ENCODE assay signal across 23 cellular contexts in the genomic region with DNA sequence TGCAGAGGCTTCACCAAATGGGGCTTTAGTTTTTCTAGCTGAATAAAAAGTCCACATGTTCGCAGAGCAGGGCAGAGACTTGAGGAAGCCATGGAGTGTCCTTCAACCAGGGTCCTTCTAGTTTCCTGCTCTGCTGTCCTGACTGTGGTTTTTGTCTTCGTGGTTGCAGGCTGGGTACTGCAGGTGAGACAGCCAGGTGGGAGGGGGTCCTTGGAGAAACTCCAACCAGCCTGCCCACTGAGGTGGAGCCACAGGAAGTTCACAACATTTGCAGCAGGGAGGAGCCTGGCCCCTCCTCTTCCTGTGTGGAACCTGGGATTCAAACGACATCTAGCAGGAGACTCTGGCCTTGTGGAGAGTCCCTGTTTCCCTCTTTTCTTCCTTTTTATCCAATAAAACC.
DNase-seq lines count a peak whose midpoint lies in the region; TF ChIP-seq lines count a peak whose summit lies in the region.
"Had no signal": no experiment of that assay in that cellular context is flagged by ENCODE, and none has a peak within 500 bp of the region (broad histone marks: within the 10 kb centered on the region; RNA-seq: fewer than 3 reads in every experiment).

No MANE protein-coding gene starts in this region.

- no peaks in the 10 kb centered on the region for H3K27me3 ChIP-seq in sigmoid colon
- H3K27me3 ChIP-seq: heart left ventricle, suprapubic skin, vagina had no signal

- H3K27me3 Mint-ChIP-seq in nephron progenitor cell (ENCODE audit: low read depth, poor library complexity) (peaks cover 3% of the 10 kb centered on the region), mesothelial cell of epicardium (ENCODE audit: low read depth) (no peaks in the 10 kb centered on the region)
- H3K27me3 Mint-ChIP-seq: activated CD4-positive, alpha-beta T cell treated with anti-CD3 and anti-CD28 coated beads, Interleukin-2, amount 10 ng/mL, durations not matched to agents 7 days and 5 days; activated naive CD8-positive, alpha-beta T cell had no signal

- H3K4me3 ChIP-seq in sigmoid colon = no peak overlapping the region
- H3K4me3 ChIP-seq: dorsolateral prefrontal cortex, heart left ventricle, SK-N-MC, suprapubic skin, vagina had no signal

- H3K4me1 Mint-ChIP-seq in nephron progenitor cell = peaks cover 57% of the 10 kb centered on the region
- peaks cover 19% of the 10 kb centered on the region for H3K4me1 Mint-ChIP-seq in mesothelial cell of epicardium

- H3K36me3 Mint-ChIP-seq in nephron progenitor cell (ENCODE audit: low read depth) = no peaks in the 10 kb centered on the region
- no peaks in the 10 kb centered on the region for H3K36me3 Mint-ChIP-seq in mesothelial cell of epicardium
- H3K36me3 Mint-ChIP-seq: activated naive CD8-positive, alpha-beta T cell had no signal

- peak; percentile 25 for DNase-seq in NCI-H2196 (lab: John Stamatoyannopoulos, UW; ENCODE audit: unreplicated experiment)
- DNase-seq in NCI-H2196 treated with DMSO at 0.1 percent for 48 hours (lab: John Stamatoyannopoulos, UW; ENCODE audit: unreplicated experiment) = no peak
- peak; percentile 84 for DNase-seq in NCI-H146 (lab: John Stamatoyannopoulos, UW)
- peak; percentile 65 for DNase-seq in RPMI8226
- no peak for DNase-seq in nephron progenitor cell
- no peak for DNase-seq in SW480 (ENCODE audit: low spot score)
- DNase-seq in mesothelial cell of epicardium (ENCODE audit: low spot score in 2 of 2, unreplicated experiment in 2 of 2) = no peak
- DNase-seq in sigmoid colon = no peak
- DNase-seq: activated CD4-positive, alpha-beta T cell treated with anti-CD3 and anti-CD28 coated beads, Interleukin-2, amount 10 ng/mL, durations not matched to agents 7 days and 5 days; C1 segment of cervical spinal cord; dorsolateral prefrontal cortex; GF-D8; HCEC 1CT; heart left ventricle; KG1; NK-92 treated with Interleukin-12 subunit alpha and Interleukin-12 subunit beta, amount 100 ng/mL, for 24 hours had no signal

- H3K4me1 ChIP-seq in sigmoid colon = peaks cover 0 to 19% (median 5%) of the 10 kb centered on the region in 4 donors
- H3K4me1 ChIP-seq: heart left ventricle, suprapubic skin, vagina had no signal

- no peaks in the 10 kb centered on the region for H3K9me3 Mint-ChIP-seq in nephron progenitor cell
- H3K9me3 Mint-ChIP-seq in mesothelial cell of epicardium = no peaks in the 10 kb centered on the region
- H3K9me3 Mint-ChIP-seq: activated CD4-positive, alpha-beta T cell treated with anti-CD3 and anti-CD28 coated beads, Interleukin-2, amount 10 ng/mL, durations not matched to agents 7 days and 5 days had no signal

- H3K9me3 ChIP-seq in sigmoid colon = no peaks in the 10 kb centered on the region
- H3K9me3 ChIP-seq: heart left ventricle, suprapubic skin, vagina had no signal

- no peak overlapping the region for H3K4me3 Mint-ChIP-seq in nephron progenitor cell
- H3K4me3 Mint-ChIP-seq in mesothelial cell of epicardium = no peak overlapping the region
- H3K4me3 Mint-ChIP-seq: activated CD4-positive, alpha-beta T cell treated with anti-CD3 and anti-CD28 coated beads, Interleukin-2, amount 10 ng/mL, durations not matched to agents 7 days and 5 days; activated naive CD8-positive, alpha-beta T cell; activated T-helper 17 cell treated with anti-CD3 and anti-CD28 coated beads, Interleukin-2, amount 50 U/mL, for 72 hours; T-helper 2 cell treated with Interferon-gamma antibody and Interleukin-4, amounts not matched to agents 5 μg/mL and 100 μg/mL, for 36 hours had no signal

- H3K36me3 ChIP-seq in sigmoid colon = no peaks in the 10 kb centered on the region
- H3K36me3 ChIP-seq: heart left ventricle, suprapubic skin, vagina had no signal

- TF ChIP-seq CTCF in nephron progenitor cell (IDR thresholded peaks at IDR 0.05) = no peak
- no peak for TF ChIP-seq CTCF in mesothelial cell of epicardium (IDR thresholded peaks at IDR 0.05; ENCODE audit: unreplicated experiment)
- TF ChIP-seq CTCF in sigmoid colon (IDR thresholded peaks at IDR 0.05) = no peak

- TF ChIP-seq EP300 in sigmoid colon (IDR thresholded peaks at IDR 0.05) = no peak

- intact Hi-C loops in sigmoid colon (cut with DNase I) = no loop called here

- WGBS in sigmoid colon, 2 donors = 63 to 74% methylated on average over 3 of the region's 3 CpGs

- H3K27ac Mint-ChIP-seq in nephron progenitor cell (peak overlapping the region; percentile 37), mesothelial cell of epicardium (no peak overlapping the region)
- H3K27ac Mint-ChIP-seq: activated CD4-positive, alpha-beta T cell treated with anti-CD3 and anti-CD28 coated beads, Interleukin-2, amount 10 ng/mL, durations not matched to agents 7 days and 5 days; activated naive CD8-positive, alpha-beta T cell; activated T-helper 17 cell treated with anti-CD3 and anti-CD28 coated beads, Interleukin-2, amount 50 U/mL, for 72 hours; T-helper 2 cell treated with Interferon-gamma antibody and Interleukin-4, amounts not matched to agents 5 μg/mL and 100 μg/mL, for 36 hours had no signal

- no peak for TF ChIP-seq POLR2A in sigmoid colon (IDR thresholded peaks at IDR 0.05)

- no peak overlapping the region for H3K27ac ChIP-seq in sigmoid colon
- H3K27ac ChIP-seq: dorsolateral prefrontal cortex, heart left ventricle, SK-N-MC, suprapubic skin, vagina, VCaP had no signal

Comparison
In these comparisons a context has a peak if more than half of its experiments do, and no peak if none do; other contexts are left out.
1. DNase-seq: peak in NCI-H2196 (single experiment), NCI-H146 (single experiment) and RPMI8226 (single experiment); none in NCI-H2196 treated with DMSO at 0.1 percent for 48 hours (single experiment), nephron progenitor cell (single experiment), SW480 (single experiment), mesothelial cell of epicardium (0 of 2) and sigmoid colon (single experiment).